In genomic region chr1:162144853-162145252, GRCh38 we compare ENCODE assay signal across 18 cellular contexts.
DNase-seq lines count a peak whose midpoint lies in the region; ATAC-seq and TF ChIP-seq lines count a peak whose summit lies in the region.
"Had no signal": no experiment of that assay in that cellular context is flagged by ENCODE, and none has a peak within 500 bp of the region (broad histone marks: within the 10 kb centered on the region; RNA-seq: fewer than 3 reads in every experiment).

No MANE protein-coding gene starts in this region.

- no peaks in the 10 kb centered on the region for H3K27me3 ChIP-seq in NT2/D1 (ENCODE audit: insufficient read depth, insufficient read length)
- no peaks in the 10 kb centered on the region for H3K27me3 ChIP-seq in sigmoid colon
- H3K27me3 ChIP-seq: gastrocnemius medialis, stomach had no signal

- H3K27ac ChIP-seq in sigmoid colon: no peak overlapping the region
- H3K27ac ChIP-seq: gastrocnemius medialis, stomach had no signal

- H3K9me3 ChIP-seq in NT2/D1 (ENCODE audit: insufficient read depth, low read length): no peaks in the 10 kb centered on the region
- H3K9me3 ChIP-seq in sigmoid colon: no peaks in the 10 kb centered on the region
- H3K9me3 ChIP-seq: gastrocnemius medialis, stomach had no signal

- H3K9ac ChIP-seq in NT2/D1 (ENCODE audit: insufficient read length, low read depth): no peak overlapping the region

- DNase-seq in NCI-H1417 (lab: John Stamatoyannopoulos, UW) (peak; percentile 54 to 76 (median 64)), NCI-H1417 treated with DMSO at 0.1 percent for 48 hours (lab: John Stamatoyannopoulos, UW) (no peak), NT2/D1 (ENCODE audit: low read depth, low spot score) (peak; percentile 63), iPS DF 19.7 (ENCODE audit: low read depth, low spot score) (peak; percentile 54), retina (peak; percentile 73), sigmoid colon (no peak), cerebellar cortex (ENCODE audit: low spot score) (no peak)
- DNase-seq: activated CD4-positive, alpha-beta T cell treated with anti-CD3 and anti-CD28 coated beads for 36 hours; activated CD8-positive, alpha-beta memory T cell treated with anti-CD3 and anti-CD28 coated beads, Interleukin-2, amount 50 U/mL, for 48 hours; DND-41; gastrocnemius medialis; naive thymus-derived CD8-positive, alpha-beta T cell; NCI-H2029 treated with DMSO at 0.1 percent for 48 hours; SHP77; stimulated activated CD4-positive, alpha-beta T cell treated with anti-CD3 and anti-CD28 coated beads, Interleukin-15, amount 100 ng/mL, for 24 hours; stomach had no signal

- ATAC-seq in GM21576 (IDR thresholded peaks at IDR 0.05; ENCODE audit: unreplicated experiment): no peak
- ATAC-seq: activated CD4-positive, alpha-beta T cell treated with anti-CD3 and anti-CD28 coated beads for 36 hours; gastrocnemius medialis; naive thymus-derived CD8-positive, alpha-beta T cell had no signal

- WGBS in sigmoid colon, 2 donors: 86 to 91% methylated on average over 6 of the region's 6 CpGs

- TF ChIP-seq POLR2A in sigmoid colon (IDR thresholded peaks at IDR 0.05): no peak

- H3K4me3 ChIP-seq in NT2/D1 (ENCODE audit: insufficient read length, low read depth) (no peak overlapping the region), sigmoid colon (no peak overlapping the region)
- H3K4me3 ChIP-seq: gastrocnemius medialis, lung, stomach had no signal

- H3K4me1 ChIP-seq in NT2/D1 (ENCODE audit: insufficient read depth, insufficient read length) (peaks cover 27% of the 10 kb centered on the region), sigmoid colon (peaks cover 0 to 32% (median 27%) of the 10 kb centered on the region in 4 donors)
- H3K4me1 ChIP-seq: gastrocnemius medialis had no signal

- intact Hi-C loops in sigmoid colon (cut with DNase I): no loop called here

- no peak for TF ChIP-seq EP300 in sigmoid colon (IDR thresholded peaks at IDR 0.05)

- TF ChIP-seq CTCF in sigmoid colon (IDR thresholded peaks at IDR 0.05): no peak

- H3K36me3 ChIP-seq in NT2/D1 (ENCODE audit: insufficient read depth, insufficient read length, low read length): no peaks in the 10 kb centered on the region
- H3K36me3 ChIP-seq in sigmoid colon: no peaks in the 10 kb centered on the region
- H3K36me3 ChIP-seq: gastrocnemius medialis, stomach had no signal

Comparison
In these comparisons a context has a peak if more than half of its experiments do, and no peak if none do; other contexts are left out.
1. DNase-seq: peak in NCI-H1417 (3 of 3), NT2/D1 (single experiment), iPS DF 19.7 (single experiment) and retina (single experiment); none in NCI-H1417 treated with DMSO at 0.1 percent for 48 hours (single experiment), sigmoid colon (single experiment) and cerebellar cortex (single experiment).